2 cellular contexts compared by ENCODE assay signal in the genomic region with DNA sequence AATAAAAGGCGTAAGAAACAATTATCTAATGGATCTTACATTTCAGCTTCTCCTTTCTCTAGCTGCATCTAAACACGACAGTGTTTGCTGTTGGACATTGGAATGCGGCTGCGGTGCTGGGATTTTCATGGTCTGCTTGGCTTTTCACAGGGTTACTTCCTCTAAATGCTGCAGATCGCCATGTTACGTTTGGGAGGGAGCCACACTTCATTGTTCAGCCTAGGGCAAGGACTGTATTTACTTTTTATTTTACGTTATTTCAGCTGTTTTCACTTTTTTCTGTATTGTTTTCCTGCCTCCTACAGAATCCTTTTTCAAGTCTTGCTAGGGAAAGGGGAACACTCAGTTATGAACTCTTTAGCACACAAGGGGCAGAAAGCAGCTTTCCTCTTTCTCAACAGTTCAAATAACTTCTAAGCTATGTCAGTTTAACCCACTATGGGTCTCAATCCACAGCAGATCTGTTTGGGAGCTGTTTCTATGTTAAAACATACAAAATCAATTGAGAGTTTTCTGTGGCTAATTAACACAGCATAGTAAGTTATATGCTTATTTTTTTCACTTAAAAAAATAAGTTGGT.
TF ChIP-seq lines count a peak whose summit lies in the region.

No MANE protein-coding gene starts in this region.

TF ChIP-seq in liver, 16 proteins besides CTCF, POLR2A, EP300 and RAD21 (continued from another document):
- TF ChIP-seq, protein P1, sequence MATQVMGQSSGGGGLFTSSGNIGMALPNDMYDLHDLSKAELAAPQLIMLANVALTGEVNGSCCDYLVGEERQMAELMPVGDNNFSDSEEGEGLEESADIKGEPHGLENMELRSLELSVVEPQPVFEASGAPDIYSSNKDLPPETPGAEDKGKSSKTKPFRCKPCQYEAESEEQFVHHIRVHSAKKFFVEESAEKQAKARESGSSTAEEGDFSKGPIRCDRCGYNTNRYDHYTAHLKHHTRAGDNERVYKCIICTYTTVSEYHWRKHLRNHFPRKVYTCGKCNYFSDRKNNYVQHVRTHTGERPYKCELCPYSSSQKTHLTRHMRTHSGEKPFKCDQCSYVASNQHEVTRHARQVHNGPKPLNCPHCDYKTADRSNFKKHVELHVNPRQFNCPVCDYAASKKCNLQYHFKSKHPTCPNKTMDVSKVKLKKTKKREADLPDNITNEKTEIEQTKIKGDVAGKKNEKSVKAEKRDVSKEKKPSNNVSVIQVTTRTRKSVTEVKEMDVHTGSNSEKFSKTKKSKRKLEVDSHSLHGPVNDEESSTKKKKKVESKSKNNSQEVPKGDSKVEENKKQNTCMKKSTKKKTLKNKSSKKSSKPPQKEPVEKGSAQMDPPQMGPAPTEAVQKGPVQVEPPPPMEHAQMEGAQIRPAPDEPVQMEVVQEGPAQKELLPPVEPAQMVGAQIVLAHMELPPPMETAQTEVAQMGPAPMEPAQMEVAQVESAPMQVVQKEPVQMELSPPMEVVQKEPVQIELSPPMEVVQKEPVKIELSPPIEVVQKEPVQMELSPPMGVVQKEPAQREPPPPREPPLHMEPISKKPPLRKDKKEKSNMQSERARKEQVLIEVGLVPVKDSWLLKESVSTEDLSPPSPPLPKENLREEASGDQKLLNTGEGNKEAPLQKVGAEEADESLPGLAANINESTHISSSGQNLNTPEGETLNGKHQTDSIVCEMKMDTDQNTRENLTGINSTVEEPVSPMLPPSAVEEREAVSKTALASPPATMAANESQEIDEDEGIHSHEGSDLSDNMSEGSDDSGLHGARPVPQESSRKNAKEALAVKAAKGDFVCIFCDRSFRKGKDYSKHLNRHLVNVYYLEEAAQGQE (IDR thresholded peaks at IDR 0.05): no peak
- TF ChIP-seq YY1 (IDR thresholded peaks at IDR 0.05): peak; percentile 12

TF ChIP-seq in SK-N-SH, 30 proteins besides CTCF, POLR2A, EP300 and RAD21 (continued from another document):
- TF ChIP-seq FOSL2 (IDR thresholded peaks at IDR 0.05; ENCODE audit: borderline replicate concordance, low read depth): no peak
- no peak for TF ChIP-seq FOXM1 (IDR thresholded peaks at IDR 0.05; ENCODE audit: low read depth)
